29 cellular contexts compared by ENCODE assay signal in genomic region chr5:32244017-32244416, GRCh38.
"Had no signal": no experiment of that assay in that cellular context is flagged by ENCODE, and none has a peak within 500 bp of the region (broad histone marks: within the 10 kb centered on the region; RNA-seq: fewer than 3 reads in every experiment).

No MANE protein-coding gene starts in this region.

- H3K4me3 ChIP-seq: cardiac muscle cell, Peyer's patch, SJCRH30 had no signal

- H3K9ac ChIP-seq: SK-N-SH had no signal

- H3K27ac ChIP-seq: brain microvascular endothelial cell, cardiac muscle cell, Peyer's patch, RWPE1, SJCRH30 had no signal

- DNase-seq: activated B cell treated with CpG ODN at 0.5 μM for 24 hours; activated CD4-positive, alpha-beta memory T cell treated with anti-CD3 and anti-CD28 coated beads, Interleukin-2, amount 10 ng/mL, durations not matched to agents 7 days and 5 days; activated CD4-positive, alpha-beta T cell treated with anti-CD3 and anti-CD28 coated beads for 1 hour; activated CD4-positive, alpha-beta T cell treated with anti-CD3 and anti-CD28 coated beads, Interleukin-2, amount 10 ng/mL, durations not matched to agents 24 days and 14 days; activated gamma-delta T cell; activated naive CD4-positive, alpha-beta T cell treated with anti-CD3 and anti-CD28 coated beads, Interleukin-2, amount 10 ng/mL, durations not matched to agents 7 days and 5 days; activated naive CD8-positive, alpha-beta T cell treated with anti-CD3 and anti-CD28 coated beads for 36 hours; activated T-cell treated with anti-CD3 and anti-CD28 coated beads for 4 hours; activated T-cell treated with anti-CD3 and anti-CD28 coated beads, Interleukin-2, amount 50 U/mL, for 48 hours; brain microvascular endothelial cell; KG1; NCI-H1092 treated with DMSO at 0.1 percent for 48 hours; NCI-H1417 treated with DMSO at 0.1 percent for 48 hours; NCI-H1694; NCI-H2029; NCI-H2107; NCI-H2171 treated with DMSO at 0.1 percent for 48 hours; NCI-H345; NCI-H510A; NCI-H526 treated with DMSO at 0.1 percent for 48 hours; Peyer's patch; Right ventricle myocardium superior; SJCRH30; SK-N-SH; T-helper 1 cell had no signal

- H3K27me3 Mint-ChIP-seq: activated B cell treated with CpG ODN at 0.5 μM for 24 hours; activated CD4-positive, alpha-beta memory T cell treated with anti-CD3 and anti-CD28 coated beads, Interleukin-2, amount 10 ng/mL, durations not matched to agents 7 days and 5 days; activated CD4-positive, alpha-beta T cell treated with anti-CD3 and anti-CD28 coated beads, Interleukin-2, amount 10 ng/mL, durations not matched to agents 24 days and 14 days; activated naive CD4-positive, alpha-beta T cell treated with anti-CD3 and anti-CD28 coated beads, Interleukin-2, amount 10 ng/mL, durations not matched to agents 7 days and 5 days; activated naive CD8-positive, alpha-beta T cell treated with anti-CD3 and anti-CD28 coated beads for 36 hours; activated T-helper 17 cell treated with anti-CD3 and anti-CD28 coated beads, Interleukin-2, amount 50 U/mL, for 72 hours had no signal

- H3K4me1 ChIP-seq: Peyer's patch, SJCRH30 had no signal

- H3K27ac Mint-ChIP-seq: activated B cell treated with CpG ODN at 0.5 μM for 24 hours; activated CD4-positive, alpha-beta memory T cell treated with anti-CD3 and anti-CD28 coated beads, Interleukin-2, amount 10 ng/mL, durations not matched to agents 7 days and 5 days; activated naive CD4-positive, alpha-beta T cell treated with anti-CD3 and anti-CD28 coated beads, Interleukin-2, amount 10 ng/mL, durations not matched to agents 7 days and 5 days; activated naive CD8-positive, alpha-beta T cell treated with anti-CD3 and anti-CD28 coated beads for 36 hours; T-helper 2 cell treated with Interferon-gamma antibody and Interleukin-4, amounts not matched to agents 5 μg/mL and 100 μg/mL, for 36 hours had no signal

- H3K4me1 Mint-ChIP-seq: activated CD4-positive, alpha-beta memory T cell treated with anti-CD3 and anti-CD28 coated beads, Interleukin-2, amount 10 ng/mL, durations not matched to agents 7 days and 5 days; activated CD4-positive, alpha-beta T cell treated with anti-CD3 and anti-CD28 coated beads, Interleukin-2, amount 10 ng/mL, durations not matched to agents 24 days and 14 days; activated naive CD4-positive, alpha-beta T cell treated with anti-CD3 and anti-CD28 coated beads, Interleukin-2, amount 10 ng/mL, durations not matched to agents 7 days and 5 days; activated naive CD8-positive, alpha-beta T cell treated with anti-CD3 and anti-CD28 coated beads for 36 hours; activated T-helper 17 cell treated with anti-CD3 and anti-CD28 coated beads, Interleukin-2, amount 50 U/mL, for 72 hours had no signal

- H3K4me2 ChIP-seq: SK-N-SH had no signal

- H3K27me3 ChIP-seq: brain microvascular endothelial cell, cardiac muscle cell, Peyer's patch, SJCRH30 had no signal

- H3K9me3 ChIP-seq: Peyer's patch, SJCRH30, SK-N-SH had no signal

- H3K4me3 Mint-ChIP-seq: activated B cell treated with CpG ODN at 0.5 μM for 24 hours; activated CD4-positive, alpha-beta memory T cell treated with anti-CD3 and anti-CD28 coated beads, Interleukin-2, amount 10 ng/mL, durations not matched to agents 7 days and 5 days; activated CD4-positive, alpha-beta T cell treated with anti-CD3 and anti-CD28 coated beads, Interleukin-2, amount 10 ng/mL, durations not matched to agents 24 days and 14 days; activated naive CD4-positive, alpha-beta T cell treated with anti-CD3 and anti-CD28 coated beads, Interleukin-2, amount 10 ng/mL, durations not matched to agents 7 days and 5 days; activated naive CD8-positive, alpha-beta T cell treated with anti-CD3 and anti-CD28 coated beads for 36 hours; activated T-helper 17 cell treated with anti-CD3 and anti-CD28 coated beads, Interleukin-2, amount 50 U/mL, for 72 hours; T-helper 2 cell treated with Interferon-gamma antibody and Interleukin-4, amounts not matched to agents 5 μg/mL and 100 μg/mL, for 36 hours had no signal

- H3K9me3 Mint-ChIP-seq: activated B cell treated with CpG ODN at 0.5 μM for 24 hours; activated CD4-positive, alpha-beta memory T cell treated with anti-CD3 and anti-CD28 coated beads, Interleukin-2, amount 10 ng/mL, durations not matched to agents 7 days and 5 days; activated CD4-positive, alpha-beta T cell treated with anti-CD3 and anti-CD28 coated beads, Interleukin-2, amount 10 ng/mL, durations not matched to agents 24 days and 14 days; activated naive CD4-positive, alpha-beta T cell treated with anti-CD3 and anti-CD28 coated beads, Interleukin-2, amount 10 ng/mL, durations not matched to agents 7 days and 5 days; activated naive CD8-positive, alpha-beta T cell treated with anti-CD3 and anti-CD28 coated beads for 36 hours; activated T-helper 17 cell treated with anti-CD3 and anti-CD28 coated beads, Interleukin-2, amount 50 U/mL, for 72 hours; T-helper 2 cell treated with Interferon-gamma antibody and Interleukin-4, amounts not matched to agents 5 μg/mL and 100 μg/mL, for 36 hours had no signal
